Comparison of ENCODE assay signal across 10 cellular contexts in genomic region chr7:151104411-151105235, GRCh38. TPM values are rescaled to one million over a fixed set of nuclear protein-coding genes. Genes with fewer than 3 reads are reported as not detected.
DNase-seq lines count a peak whose midpoint lies in the region; ATAC-seq and TF ChIP-seq lines count a peak whose summit lies in the region.
"Had no signal": no experiment of that assay in that cellular context is flagged by ENCODE, and none has a peak within 500 bp of the region (broad histone marks: within the 10 kb centered on the region; RNA-seq: fewer than 3 reads in every experiment).

No MANE protein-coding gene starts in this region.

- no peaks in the 10 kb centered on the region for H3K9me3 Mint-ChIP-seq in endothelial cell (ENCODE audit: unreplicated experiment)

- TF ChIP-seq CTCF in endothelial cell (IDR thresholded peaks at IDR 0.05; ENCODE audit: unreplicated experiment) (no peak), smooth muscle cell (IDR thresholded peaks at IDR 0.05; ENCODE audit: borderline replicate concordance, insufficient read depth, poor library complexity, severe bottlenecking) (no peak)

- no peak overlapping the region for H3K27ac Mint-ChIP-seq in endothelial cell (ENCODE audit: unreplicated experiment)

- no peak overlapping the region for H2AFZ ChIP-seq in smooth muscle cell (ENCODE audit: low read depth)

- H3F3A ChIP-seq in smooth muscle cell (ENCODE audit: low read depth): peaks cover 4% of the 10 kb centered on the region

- ATAC-seq in GM19467 (IDR thresholded peaks at IDR 0.05; ENCODE audit: unreplicated experiment): no peak

- H3K4me3 ChIP-seq in HUES64 (ENCODE audit: low read length) (peak overlapping the region; percentile 36), smooth muscle cell (no peak overlapping the region)
- H3K4me3 ChIP-seq: skin epidermis had no signal

- H3K36me3 ChIP-seq in HUES64 (ENCODE audit: insufficient read depth, low read length) (no peaks in the 10 kb centered on the region), smooth muscle cell (ENCODE audit: low read depth) (no peaks in the 10 kb centered on the region)

- H3K36me3 Mint-ChIP-seq in endothelial cell (ENCODE audit: low read depth, unreplicated experiment): peaks cover 14% of the 10 kb centered on the region

- peaks cover 69% of the 10 kb centered on the region for H3K79me2 ChIP-seq in smooth muscle cell (ENCODE audit: low read depth)

- DNase-seq in endothelial cell (ENCODE audit: low spot score): no peak
- no peak for DNase-seq in smooth muscle cell (lab: John Stamatoyannopoulos, UW; ENCODE audit: unreplicated experiment)
- no peak for DNase-seq in GF-D8 (lab: John Stamatoyannopoulos, UW)
- DNase-seq: activated gamma-delta T cell; MV-4-11; NCI-H69; stimulated activated CD8-positive, alpha-beta memory T cell treated with anti-CD3 and anti-CD28 coated beads, Interleukin-4, amount 100 ng/mL, for 48 hours had no signal

- H3K9me3 ChIP-seq in HUES64 (ENCODE audit: insufficient read depth, low read depth, low read length) (no peaks in the 10 kb centered on the region), smooth muscle cell (replicated peaks; ENCODE audit: low read depth) (no peaks in the 10 kb centered on the region)

- no peak overlapping the region for H3K4me2 ChIP-seq in smooth muscle cell

- peak overlapping the region; percentile 42; the same call in 1 of the 2 replicates for H3K9ac ChIP-seq in HUES64 (ENCODE audit: low read depth, low read length)
- H3K9ac ChIP-seq in smooth muscle cell (ENCODE audit: low read depth): no peak overlapping the region

- H3K4me1 ChIP-seq in HUES64 (ENCODE audit: insufficient read depth, low read length) (peaks cover 21% of the 10 kb centered on the region), smooth muscle cell (ENCODE audit: low read depth) (no peaks in the 10 kb centered on the region)

- peaks cover 8% of the 10 kb centered on the region for H3K27me3 Mint-ChIP-seq in endothelial cell (ENCODE audit: unreplicated experiment)

- H3K4me3 Mint-ChIP-seq in endothelial cell (ENCODE audit: unreplicated experiment): peak overlapping the region; percentile 1

- peaks cover 21% of the 10 kb centered on the region for H3K4me1 Mint-ChIP-seq in endothelial cell (ENCODE audit: unreplicated experiment)

- H4K20me1 ChIP-seq in smooth muscle cell (ENCODE audit: low read depth): peaks cover 90% of the 10 kb centered on the region

- H3K27me3 ChIP-seq in HUES64 (ENCODE audit: insufficient read depth, low read length) (no peaks in the 10 kb centered on the region), smooth muscle cell (ENCODE audit: low read depth) (no peaks in the 10 kb centered on the region)

- WGBS in HUES64: 29% methylated on average over 23 of the region's 23 CpGs
- 71% methylated on average over 23 of the region's 23 CpGs for WGBS in smooth muscle cell (ENCODE audit: low lambda C conversion rate)

- H3K27ac ChIP-seq in HUES64 (ENCODE audit: low read depth, low read length): peak overlapping the region; percentile 85; the same call in 1 of the 2 replicates
- peak overlapping the region; percentile 44 for H3K27ac ChIP-seq in smooth muscle cell (ENCODE audit: low read depth)

RNA-seq across cellular contexts. Expression of gene AGAP3, which starts 18.3 kb away (rescaled TPM):
- polyA plus RNA-seq in HUES64 (2013, experiment 1 of 2): 36.3 TPM
- polyA plus RNA-seq in HUES64 (2013, experiment 2 of 2): 35.4 TPM
- total RNA-seq in endothelial cell (ENCODE audit: unreplicated experiment): 206 TPM
- total RNA-seq in smooth muscle cell: 27.2 and 29.8 TPM in 2 replicates
- polyA plus RNA-seq in smooth muscle cell: 51.4 and 87.3 TPM in 2 replicates

RNA-seq across cellular contexts. Expression of gene TMUB1, which starts 21.3 kb away (rescaled TPM):
- 34.7 TPM for polyA plus RNA-seq in HUES64 (2013, experiment 1 of 2)
- 37.9 TPM for polyA plus RNA-seq in HUES64 (2013, experiment 2 of 2)
- total RNA-seq in endothelial cell (ENCODE audit: unreplicated experiment): 40.8 TPM
- total RNA-seq in smooth muscle cell: 30.3 and 35.9 TPM in 2 replicates
- polyA plus RNA-seq in smooth muscle cell: 69.8 and 70.4 TPM in 2 replicates

RNA-seq across cellular contexts. Expression of gene FASTK, which starts 24.0 kb away (rescaled TPM):
- 39.7 TPM for polyA plus RNA-seq in HUES64 (2013, experiment 1 of 2)
- polyA plus RNA-seq in HUES64 (2013, experiment 2 of 2): 35.6 TPM
- total RNA-seq in endothelial cell (ENCODE audit: unreplicated experiment) (68.0 TPM), smooth muscle cell (92.0 and 100 TPM in 2 replicates)
- polyA plus RNA-seq in smooth muscle cell: 177 and 188 TPM in 2 replicates

RNA-seq across cellular contexts. Expression of gene SLC4A2, which starts 45.2 kb away (rescaled TPM):
- polyA plus RNA-seq in HUES64 (2013, experiment 1 of 2): 57.5 TPM
- 49.5 TPM for polyA plus RNA-seq in HUES64 (2013, experiment 2 of 2)
- total RNA-seq in endothelial cell (ENCODE audit: unreplicated experiment) (115 TPM), smooth muscle cell (42.3 and 89.3 TPM in 2 replicates)
- 96.4 and 104 TPM in 2 replicates for polyA plus RNA-seq in smooth muscle cell

RNA-seq across cellular contexts. Expression of gene CDK5, which starts 46.9 kb away (rescaled TPM):
- polyA plus RNA-seq in HUES64 (2013, experiment 1 of 2): 17.2 TPM
- polyA plus RNA-seq in HUES64 (2013, experiment 2 of 2): 18.1 TPM
- 26.7 TPM for total RNA-seq in endothelial cell (ENCODE audit: unreplicated experiment)
- 18.6 and 22.1 TPM in 2 replicates for total RNA-seq in smooth muscle cell
- 36.4 and 50.1 TPM in 2 replicates for polyA plus RNA-seq in smooth muscle cell
